ENCODE assay signal across 3 cellular contexts in genomic region chr6:120996340-120996739, GRCh38.
A peak's percentile ranks its signal among the peaks of the same experiment; 100 is the strongest.
TF ChIP-seq lines count a peak whose summit lies in the region.

No MANE protein-coding gene starts in this region.

TF ChIP-seq in liver, 16 proteins besides CTCF, POLR2A, EP300 and RAD21 (continued from another document):
- TF ChIP-seq HNF4A (conservative IDR thresholded peaks at IDR 0.05), result peak; percentile 7 to 39

TF ChIP-seq in HepG2, 621 proteins besides CTCF, POLR2A, EP300 and RAD21 (continued from another document):
- TF ChIP-seq, protein P1, sequence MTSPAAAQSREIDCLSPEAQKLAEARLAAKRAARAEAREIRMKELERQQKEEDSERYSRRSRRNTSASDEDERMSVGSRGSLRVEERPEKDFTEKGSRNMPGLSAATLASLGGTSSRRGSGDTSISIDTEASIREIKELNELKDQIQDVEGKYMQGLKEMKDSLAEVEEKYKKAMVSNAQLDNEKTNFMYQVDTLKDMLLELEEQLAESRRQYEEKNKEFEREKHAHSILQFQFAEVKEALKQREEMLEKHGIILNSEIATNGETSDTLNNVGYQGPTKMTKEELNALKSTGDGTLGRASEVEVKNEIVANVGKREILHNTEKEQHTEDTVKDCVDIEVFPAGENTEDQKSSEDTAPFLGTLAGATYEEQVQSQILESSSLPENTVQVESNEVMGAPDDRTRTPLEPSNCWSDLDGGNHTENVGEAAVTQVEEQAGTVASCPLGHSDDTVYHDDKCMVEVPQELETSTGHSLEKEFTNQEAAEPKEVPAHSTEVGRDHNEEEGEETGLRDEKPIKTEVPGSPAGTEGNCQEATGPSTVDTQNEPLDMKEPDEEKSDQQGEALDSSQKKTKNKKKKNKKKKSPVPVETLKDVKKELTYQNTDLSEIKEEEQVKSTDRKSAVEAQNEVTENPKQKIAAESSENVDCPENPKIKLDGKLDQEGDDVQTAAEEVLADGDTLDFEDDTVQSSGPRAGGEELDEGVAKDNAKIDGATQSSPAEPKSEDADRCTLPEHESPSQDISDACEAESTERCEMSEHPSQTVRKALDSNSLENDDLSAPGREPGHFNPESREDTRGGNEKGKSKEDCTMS (CRISPR knock-in tag; conservative IDR thresholded peaks at IDR 0.05), result no peak
- TF ChIP-seq ZNF792 (CRISPR knock-in tag; IDR thresholded peaks at IDR 0.05) (no peak), ZNF782 (CRISPR knock-in tag; IDR thresholded peaks at IDR 0.05; ENCODE audit: borderline replicate concordance) (no peak), ADNP (CRISPR knock-in tag; IDR thresholded peaks at IDR 0.05) (no peak), ELF4 (CRISPR knock-in tag; IDR thresholded peaks at IDR 0.05; ENCODE audit: borderline replicate concordance) (no peak), IRX3 (CRISPR knock-in tag; IDR thresholded peaks at IDR 0.05; ENCODE audit: borderline replicate concordance, low read depth) (no peak), ZNF30 (CRISPR knock-in tag; IDR thresholded peaks at IDR 0.05) (no peak), ZFP82 (CRISPR knock-in tag; IDR thresholded peaks at IDR 0.05; ENCODE audit: borderline replicate concordance) (no peak), ZNF350 (CRISPR knock-in tag; IDR thresholded peaks at IDR 0.05; ENCODE audit: borderline replicate concordance, low read depth) (no peak), ZFP36L1 (CRISPR knock-in tag; IDR thresholded peaks at IDR 0.05) (no peak), ZNF770 (CRISPR knock-in tag; IDR thresholded peaks at IDR 0.05) (no peak), ZNF75D (CRISPR knock-in tag; IDR thresholded peaks at IDR 0.05; ENCODE audit: borderline replicate concordance) (no peak)
- TF ChIP-seq, protein P2, sequence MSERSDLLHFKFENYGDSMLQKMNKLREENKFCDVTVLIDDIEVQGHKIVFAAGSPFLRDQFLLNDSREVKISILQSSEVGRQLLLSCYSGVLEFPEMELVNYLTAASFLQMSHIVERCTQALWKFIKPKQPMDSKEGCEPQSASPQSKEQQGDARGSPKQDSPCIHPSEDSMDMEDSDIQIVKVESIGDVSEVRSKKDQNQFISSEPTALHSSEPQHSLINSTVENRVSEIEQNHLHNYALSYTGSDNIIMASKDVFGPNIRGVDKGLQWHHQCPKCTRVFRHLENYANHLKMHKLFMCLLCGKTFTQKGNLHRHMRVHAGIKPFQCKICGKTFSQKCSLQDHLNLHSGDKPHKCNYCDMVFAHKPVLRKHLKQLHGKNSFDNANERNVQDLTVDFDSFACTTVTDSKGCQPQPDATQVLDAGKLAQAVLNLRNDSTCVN (CRISPR knock-in tag; IDR thresholded peaks at IDR 0.05; ENCODE audit: borderline replicate concordance), result no peak

TF ChIP-seq in GM23338, 12 proteins besides CTCF, POLR2A, EP300 and RAD21 (continued from another document):
- TF ChIP-seq ZNF114 (CRISPR knock-in tag; IDR thresholded peaks at IDR 0.05) (no peak), ZNF331 (CRISPR knock-in tag; IDR thresholded peaks at IDR 0.05; ENCODE audit: low read depth) (no peak), NANOG (IDR thresholded peaks at IDR 0.05; ENCODE audit: borderline replicate concordance) (no peak), EZH2 (IDR thresholded peaks at IDR 0.05; ENCODE audit: low read depth, unreplicated experiment) (no peak), EZH2phosphoT487 (IDR thresholded peaks at IDR 0.05; ENCODE audit: unreplicated experiment) (no peak), POLR2AphosphoS5 (IDR thresholded peaks at IDR 0.05; ENCODE audit: low read depth) (no peak), STAT1 (IDR thresholded peaks at IDR 0.05; ENCODE audit: unreplicated experiment) (no peak), ETS1 (IDR thresholded peaks at IDR 0.05) (no peak)
- TF ChIP-seq, protein P3, sequence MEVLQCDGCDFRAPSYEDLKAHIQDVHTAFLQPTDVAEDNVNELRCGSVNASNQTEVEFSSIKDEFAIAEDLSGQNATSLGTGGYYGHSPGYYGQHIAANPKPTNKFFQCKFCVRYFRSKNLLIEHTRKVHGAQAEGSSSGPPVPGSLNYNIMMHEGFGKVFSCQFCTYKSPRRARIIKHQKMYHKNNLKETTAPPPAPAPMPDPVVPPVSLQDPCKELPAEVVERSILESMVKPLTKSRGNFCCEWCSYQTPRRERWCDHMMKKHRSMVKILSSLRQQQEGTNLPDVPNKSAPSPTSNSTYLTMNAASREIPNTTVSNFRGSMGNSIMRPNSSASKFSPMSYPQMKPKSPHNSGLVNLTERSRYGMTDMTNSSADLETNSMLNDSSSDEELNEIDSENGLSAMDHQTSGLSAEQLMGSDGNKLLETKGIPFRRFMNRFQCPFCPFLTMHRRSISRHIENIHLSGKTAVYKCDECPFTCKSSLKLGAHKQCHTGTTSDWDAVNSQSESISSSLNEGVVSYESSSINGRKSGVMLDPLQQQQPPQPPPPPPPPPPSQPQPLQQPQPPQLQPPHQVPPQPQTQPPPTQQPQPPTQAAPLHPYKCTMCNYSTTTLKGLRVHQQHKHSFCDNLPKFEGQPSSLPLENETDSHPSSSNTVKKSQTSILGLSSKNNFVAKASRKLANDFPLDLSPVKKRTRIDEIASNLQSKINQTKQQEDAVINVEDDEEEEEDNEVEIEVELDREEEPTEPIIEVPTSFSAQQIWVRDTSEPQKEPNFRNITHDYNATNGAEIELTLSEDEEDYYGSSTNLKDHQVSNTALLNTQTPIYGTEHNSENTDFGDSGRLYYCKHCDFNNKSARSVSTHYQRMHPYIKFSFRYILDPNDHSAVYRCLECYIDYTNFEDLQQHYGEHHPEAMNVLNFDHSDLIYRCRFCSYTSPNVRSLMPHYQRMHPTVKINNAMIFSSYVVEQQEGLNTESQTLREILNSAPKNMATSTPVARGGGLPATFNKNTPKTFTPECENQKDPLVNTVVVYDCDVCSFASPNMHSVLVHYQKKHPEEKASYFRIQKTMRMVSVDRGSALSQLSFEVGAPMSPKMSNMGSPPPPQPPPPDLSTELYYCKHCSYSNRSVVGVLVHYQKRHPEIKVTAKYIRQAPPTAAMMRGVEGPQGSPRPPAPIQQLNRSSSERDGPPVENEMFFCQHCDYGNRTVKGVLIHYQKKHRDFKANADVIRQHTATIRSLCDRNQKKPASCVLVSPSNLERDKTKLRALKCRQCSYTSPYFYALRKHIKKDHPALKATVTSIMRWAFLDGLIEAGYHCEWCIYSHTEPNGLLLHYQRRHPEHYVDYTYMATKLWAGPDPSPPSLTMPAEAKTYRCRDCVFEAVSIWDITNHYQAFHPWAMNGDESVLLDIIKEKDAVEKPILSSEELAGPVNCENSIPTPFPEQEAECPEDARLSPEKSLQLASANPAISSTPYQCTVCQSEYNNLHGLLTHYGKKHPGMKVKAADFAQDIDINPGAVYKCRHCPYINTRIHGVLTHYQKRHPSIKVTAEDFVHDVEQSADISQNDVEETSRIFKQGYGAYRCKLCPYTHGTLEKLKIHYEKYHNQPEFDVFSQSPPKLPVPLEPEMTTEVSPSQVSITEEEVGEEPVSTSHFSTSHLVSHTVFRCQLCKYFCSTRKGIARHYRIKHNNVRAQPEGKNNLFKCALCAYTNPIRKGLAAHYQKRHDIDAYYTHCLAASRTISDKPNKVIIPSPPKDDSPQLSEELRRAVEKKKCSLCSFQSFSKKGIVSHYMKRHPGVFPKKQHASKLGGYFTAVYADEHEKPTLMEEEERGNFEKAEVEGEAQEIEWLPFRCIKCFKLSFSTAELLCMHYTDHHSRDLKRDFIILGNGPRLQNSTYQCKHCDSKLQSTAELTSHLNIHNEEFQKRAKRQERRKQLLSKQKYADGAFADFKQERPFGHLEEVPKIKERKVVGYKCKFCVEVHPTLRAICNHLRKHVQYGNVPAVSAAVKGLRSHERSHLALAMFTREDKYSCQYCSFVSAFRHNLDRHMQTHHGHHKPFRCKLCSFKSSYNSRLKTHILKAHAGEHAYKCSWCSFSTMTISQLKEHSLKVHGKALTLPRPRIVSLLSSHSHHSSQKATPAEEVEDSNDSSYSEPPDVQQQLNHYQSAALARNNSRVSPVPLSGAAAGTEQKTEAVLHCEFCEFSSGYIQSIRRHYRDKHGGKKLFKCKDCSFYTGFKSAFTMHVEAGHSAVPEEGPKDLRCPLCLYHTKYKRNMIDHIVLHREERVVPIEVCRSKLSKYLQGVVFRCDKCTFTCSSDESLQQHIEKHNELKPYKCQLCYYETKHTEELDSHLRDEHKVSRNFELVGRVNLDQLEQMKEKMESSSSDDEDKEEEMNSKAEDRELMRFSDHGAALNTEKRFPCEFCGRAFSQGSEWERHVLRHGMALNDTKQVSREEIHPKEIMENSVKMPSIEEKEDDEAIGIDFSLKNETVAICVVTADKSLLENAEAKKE (CRISPR knock-in tag; IDR thresholded peaks at IDR 0.05), result no peak
- TF ChIP-seq, protein P4, sequence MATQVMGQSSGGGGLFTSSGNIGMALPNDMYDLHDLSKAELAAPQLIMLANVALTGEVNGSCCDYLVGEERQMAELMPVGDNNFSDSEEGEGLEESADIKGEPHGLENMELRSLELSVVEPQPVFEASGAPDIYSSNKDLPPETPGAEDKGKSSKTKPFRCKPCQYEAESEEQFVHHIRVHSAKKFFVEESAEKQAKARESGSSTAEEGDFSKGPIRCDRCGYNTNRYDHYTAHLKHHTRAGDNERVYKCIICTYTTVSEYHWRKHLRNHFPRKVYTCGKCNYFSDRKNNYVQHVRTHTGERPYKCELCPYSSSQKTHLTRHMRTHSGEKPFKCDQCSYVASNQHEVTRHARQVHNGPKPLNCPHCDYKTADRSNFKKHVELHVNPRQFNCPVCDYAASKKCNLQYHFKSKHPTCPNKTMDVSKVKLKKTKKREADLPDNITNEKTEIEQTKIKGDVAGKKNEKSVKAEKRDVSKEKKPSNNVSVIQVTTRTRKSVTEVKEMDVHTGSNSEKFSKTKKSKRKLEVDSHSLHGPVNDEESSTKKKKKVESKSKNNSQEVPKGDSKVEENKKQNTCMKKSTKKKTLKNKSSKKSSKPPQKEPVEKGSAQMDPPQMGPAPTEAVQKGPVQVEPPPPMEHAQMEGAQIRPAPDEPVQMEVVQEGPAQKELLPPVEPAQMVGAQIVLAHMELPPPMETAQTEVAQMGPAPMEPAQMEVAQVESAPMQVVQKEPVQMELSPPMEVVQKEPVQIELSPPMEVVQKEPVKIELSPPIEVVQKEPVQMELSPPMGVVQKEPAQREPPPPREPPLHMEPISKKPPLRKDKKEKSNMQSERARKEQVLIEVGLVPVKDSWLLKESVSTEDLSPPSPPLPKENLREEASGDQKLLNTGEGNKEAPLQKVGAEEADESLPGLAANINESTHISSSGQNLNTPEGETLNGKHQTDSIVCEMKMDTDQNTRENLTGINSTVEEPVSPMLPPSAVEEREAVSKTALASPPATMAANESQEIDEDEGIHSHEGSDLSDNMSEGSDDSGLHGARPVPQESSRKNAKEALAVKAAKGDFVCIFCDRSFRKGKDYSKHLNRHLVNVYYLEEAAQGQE (IDR thresholded peaks at IDR 0.05; ENCODE audit: unreplicated experiment), result no peak
